Comparison of ENCODE assay signal across 8 cellular contexts in the genomic region with DNA sequence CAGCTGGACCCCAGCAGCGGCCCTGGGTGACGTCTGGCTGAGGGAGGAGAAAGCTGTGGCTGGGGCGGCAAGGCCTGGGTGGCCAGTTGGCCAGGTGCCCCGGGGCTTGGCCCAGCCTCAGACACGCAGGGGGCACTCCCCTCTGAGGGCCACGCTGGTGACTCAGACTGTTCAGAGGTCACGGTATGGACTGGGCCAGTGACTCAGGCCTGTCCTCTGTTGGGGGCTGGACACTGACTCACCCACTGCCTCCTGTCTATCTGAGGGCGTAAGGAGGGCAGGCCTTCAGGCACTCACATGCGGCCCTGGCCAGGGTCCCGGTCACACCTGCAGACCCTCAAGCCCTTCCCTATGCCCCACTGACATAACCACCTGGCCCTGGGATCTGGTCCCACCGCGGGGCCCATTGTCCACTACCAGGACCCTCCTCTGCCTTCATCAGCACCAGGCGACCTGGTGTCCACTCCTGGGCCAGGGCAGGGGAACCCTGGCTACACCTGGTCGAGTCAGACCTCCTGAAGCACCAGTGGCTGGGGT. TPM values are rescaled to one million over a fixed set of nuclear protein-coding genes. Genes with fewer than 3 reads are reported as not detected.
A peak's percentile ranks its signal among the peaks of the same experiment; 100 is the strongest.
DNase-seq lines count a peak whose midpoint lies in the region; ATAC-seq, FAIRE-seq and TF ChIP-seq lines count a peak whose summit lies in the region.

No MANE protein-coding gene starts in this region.

- no peaks in the 10 kb centered on the region for H4K20me1 ChIP-seq in endothelial cell of umbilical vein (replicated peaks; ENCODE audit: control insufficient read depth, extremely low read depth, insufficient read depth, low read length)

- H3K9me3 Mint-ChIP-seq in Caco-2 (ENCODE audit: unreplicated experiment) = no peaks in the 10 kb centered on the region

- H3K27ac ChIP-seq in endothelial cell of umbilical vein (ENCODE audit: insufficient read depth, low read depth, low read length) = no peak overlapping the region

- no peaks in the 10 kb centered on the region for H3K27me3 ChIP-seq in Caco-2 (replicated peaks; ENCODE audit: control insufficient read depth, insufficient read depth, low read length)
- no peaks in the 10 kb centered on the region for H3K27me3 ChIP-seq in endothelial cell of umbilical vein (ENCODE audit: control insufficient read depth in 2 of 2, insufficient read depth in 2 of 2, low read length in 2 of 2)

- H3K9me1 ChIP-seq in endothelial cell of umbilical vein (replicated peaks; ENCODE audit: control insufficient read depth, extremely low read depth, insufficient read depth, low read length) = no peaks in the 10 kb centered on the region

- no peaks in the 10 kb centered on the region for H3K36me3 Mint-ChIP-seq in Caco-2 (ENCODE audit: insufficient read depth, unreplicated experiment)

- no peak overlapping the region for H2AFZ ChIP-seq in endothelial cell of umbilical vein (ENCODE audit: low read depth, low read length)

- H3K4me1 ChIP-seq in Caco-2 = peaks cover 29% of the 10 kb centered on the region
- H3K4me1 ChIP-seq in endothelial cell of umbilical vein (ENCODE audit: control insufficient read depth, extremely low read depth, insufficient read depth, low read length) = peaks cover 4% of the 10 kb centered on the region

- no peak for TF ChIP-seq POLR2A in NB4 (IDR thresholded peaks at IDR 0.05; ENCODE audit: extremely low read depth, insufficient read length)
- no peak for TF ChIP-seq POLR2A in endothelial cell of umbilical vein (IDR thresholded peaks at IDR 0.05; ENCODE audit: low read depth, low read length)

- DNase-seq in Caco-2 = peak; percentile 36 to 74
- DNase-seq in NB4 (ENCODE audit: low read depth) = peak; percentile 52
- DNase-seq in endothelial cell of umbilical vein (ENCODE audit: low read depth, low spot score) = peak; percentile 72
- DNase-seq in non-pigmented ciliary epithelial cell (ENCODE audit: low read depth) = peak; percentile 60
- no peak for DNase-seq in amygdala (lab: John Stamatoyannopoulos, UW)
- DNase-seq in stimulated activated CD4-positive, alpha-beta T cell treated with anti-CD3 and anti-CD28 coated beads, Interleukin-1b, Interleukin-23, amount 100 ng/mL, for 48 hours = no peak

- H3K9ac ChIP-seq in endothelial cell of umbilical vein (replicated peaks; ENCODE audit: extremely low read depth, insufficient read depth, low read length) = no peak overlapping the region

- H3K4me1 Mint-ChIP-seq in Caco-2 (ENCODE audit: low read depth, unreplicated experiment) = no peaks in the 10 kb centered on the region

- H3K27me3 Mint-ChIP-seq in Caco-2 (ENCODE audit: insufficient read depth, unreplicated experiment) = no peaks in the 10 kb centered on the region

- no peaks in the 10 kb centered on the region for H3K36me3 ChIP-seq in Caco-2 (ENCODE audit: control insufficient read depth, insufficient read depth, low read length)
- H3K36me3 ChIP-seq in endothelial cell of umbilical vein (ENCODE audit: control insufficient read depth in 2 of 2, extremely low read depth in 1 of 2, insufficient read depth in 2 of 2, low read length in 2 of 2) = no peaks in the 10 kb centered on the region

- H3K79me2 ChIP-seq in endothelial cell of umbilical vein (ENCODE audit: control insufficient read depth, insufficient read depth, low read length) = no peaks in the 10 kb centered on the region

- BruUV-seq in Caco-2 (replicated peaks; lab: Mats Ljungman, UMichigan) (no TSS peak), endothelial cell of umbilical vein (replicated peaks; lab: Mats Ljungman, UMichigan) (no TSS peak)

- ATAC-seq in GM21390 (IDR thresholded peaks at IDR 0.05; ENCODE audit: unreplicated experiment) = no peak
- no peak for ATAC-seq in HG03095 (IDR thresholded peaks at IDR 0.05; ENCODE audit: unreplicated experiment)

- dilution Hi-C loops in endothelial cell of umbilical vein (cut with MboI; ENCODE audit: extremely low pct_ligation_motif_present, low sequenced_read_pairs) = no loop called here

- POLR2A ChIA-PET in Caco-2 (lab: Charles Lee) = no interaction called here
- POLR2A ChIA-PET in endothelial cell of umbilical vein (lab: Charles Lee) = no interaction called here

- no peak overlapping the region for H3K27ac Mint-ChIP-seq in Caco-2 (ENCODE audit: unreplicated experiment)

- FAIRE-seq in endothelial cell of umbilical vein (lab: Jason Lieb, UNC) = peak; percentile 96

- no peak for TF ChIP-seq CTCF in Caco-2 (IDR thresholded peaks at IDR 0.05; ENCODE audit: insufficient read depth in 1 of 2, low read depth in 1 of 2, low read length in 1 of 2, severe bottlenecking in 1 of 2, unreplicated experiment in 1 of 2)
- no peak for TF ChIP-seq CTCF in NB4 (IDR thresholded peaks at IDR 0.05; ENCODE audit: low read depth, low read length)
- TF ChIP-seq CTCF in endothelial cell of umbilical vein (IDR thresholded peaks at IDR 0.05; ENCODE audit: extremely low read depth in 1 of 2, insufficient read depth in 1 of 2, low read depth in 1 of 2, low read length in 2 of 2) = no peak

- CTCF ChIA-PET in Caco-2 (lab: Charles Lee) = no interaction called here
- CTCF ChIA-PET in endothelial cell of umbilical vein (lab: Charles Lee) = interaction anchor here (1.3 kb wide), 1 partner anchor 14 kb away, joined by 3 read pairs; no protein-coding TSS in a partner anchor

- intact Hi-C loops in Caco-2 (cut with micrococcal nuclease; ENCODE audit: unreplicated experiment) (no loop called here), endothelial cell of umbilical vein (cut with micrococcal nuclease) (no loop called here)

- H3K4me3 Mint-ChIP-seq in Caco-2 (ENCODE audit: unreplicated experiment) = no peak overlapping the region

- no peaks in the 10 kb centered on the region for H3K9me3 ChIP-seq in Caco-2
- H3K9me3 ChIP-seq in endothelial cell of umbilical vein (replicated peaks; ENCODE audit: control insufficient read depth, insufficient read depth, low read length) = no peaks in the 10 kb centered on the region

- no peak overlapping the region for H3K4me2 ChIP-seq in endothelial cell of umbilical vein (ENCODE audit: insufficient read depth, low read length)

- H3K4me3 ChIP-seq in Caco-2 (ENCODE audit: low read depth, low read length) = no peak overlapping the region
- H3K4me3 ChIP-seq in NB4 (ENCODE audit: low read depth, low read length) = no peak overlapping the region
- no peak overlapping the region for H3K4me3 ChIP-seq in endothelial cell of umbilical vein (replicated peaks in 1 of 3; ENCODE audit: insufficient read depth in 1 of 3, low read depth in 1 of 3, low read length in 3 of 3)

TF ChIP-seq in endothelial cell of umbilical vein, 7 proteins besides CTCF, POLR2A, EP300 and RAD21:
- no peak for TF ChIP-seq GATA2 (IDR thresholded peaks at IDR 0.05; ENCODE audit: insufficient read depth, insufficient read length, low read depth, low read length)
- TF ChIP-seq POLR2AphosphoS5 (IDR thresholded peaks at IDR 0.05; ENCODE audit: insufficient read depth, low read depth, low read length) = peak; percentile 90
- TF ChIP-seq, protein P1, sequence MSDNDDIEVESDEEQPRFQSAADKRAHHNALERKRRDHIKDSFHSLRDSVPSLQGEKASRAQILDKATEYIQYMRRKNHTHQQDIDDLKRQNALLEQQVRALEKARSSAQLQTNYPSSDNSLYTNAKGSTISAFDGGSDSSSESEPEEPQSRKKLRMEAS (IDR thresholded peaks at IDR 0.05; ENCODE audit: insufficient read depth, insufficient read length) = no peak
- no peak for TF ChIP-seq MYC (IDR thresholded peaks at IDR 0.05; ENCODE audit: low read depth, low read length)
- no peak for TF ChIP-seq EZH2 (IDR thresholded peaks at IDR 0.05; ENCODE audit: borderline replicate concordance, low read depth, low read length, severe bottlenecking)
- peak; percentile 70 for TF ChIP-seq JUN (IDR thresholded peaks at IDR 0.05; ENCODE audit: borderline replicate concordance, insufficient read depth, insufficient read length, low read depth)
- peak; percentile 94 for TF ChIP-seq FOS (IDR thresholded peaks at IDR 0.05; ENCODE audit: borderline replicate concordance, insufficient read depth, low read length)

RNA-seq across cellular contexts. Expression of gene MUC5AC, which starts 3.7 kb away (rescaled TPM):
- 0.25 and 0.28 TPM in 2 replicates for total RNA-seq in Caco-2 (2022)
- total RNA-seq in endothelial cell of umbilical vein = not detected in 2 replicates
- not detected in 2 replicates for polyA plus RNA-seq in endothelial cell of umbilical vein
- polyA plus RNA-seq in endothelial cell of umbilical vein (2011; cell fraction: cytosol; rRNA removed) = not detected in 2 replicates
- polyA plus RNA-seq in endothelial cell of umbilical vein (2011; cell fraction: nucleus; rRNA removed) = not detected in 2 replicates
- polyA plus RNA-seq in endothelial cell of umbilical vein (2012) = not detected in 2 replicates
- not detected in 2 replicates for polyA minus RNA-seq in endothelial cell of umbilical vein
- 0.10 TPM for polyA minus RNA-seq in endothelial cell of umbilical vein (2011; cell fraction: cytosol; rRNA and poly(A)+ RNA removed)
- polyA minus RNA-seq in endothelial cell of umbilical vein (2011; cell fraction: nucleus; rRNA and poly(A)+ RNA removed) = not detected in 2 replicates

Comparison
In these comparisons a context has a peak if more than half of its experiments do, and no peak if none do; other contexts are left out.
1. DNase-seq: peak in Caco-2 (2 of 2), NB4 (single experiment), endothelial cell of umbilical vein (single experiment) and non-pigmented ciliary epithelial cell (single experiment); none in amygdala (0 of 56) and stimulated activated CD4-positive, alpha-beta T cell treated with anti-CD3 and anti-CD28 coated beads, Interleukin-1b, Interleukin-23, amount 100 ng/mL, for 48 hours (single experiment).